Comparison of ENCODE assay signal across 8 cellular contexts in genomic region chr17:36602030-36602737, GRCh38. TPM values are rescaled to one million over a fixed set of nuclear protein-coding genes. Genes with fewer than 3 reads are reported as not detected.
DNase-seq lines count a peak whose midpoint lies in the region; ATAC-seq and TF ChIP-seq lines count a peak whose summit lies in the region.

No MANE protein-coding gene starts in this region.

- peak overlapping the region; percentile 100 for H3K4me2 ChIP-seq in HCT116 (ENCODE audit: low read length)

- H3K9me3 Mint-ChIP-seq in CD4-positive, alpha-beta T cell: no peaks in the 10 kb centered on the region
- no peaks in the 10 kb centered on the region for H3K9me3 Mint-ChIP-seq in mesothelial cell of epicardium

- H3K9me3 ChIP-seq in CD4-positive, alpha-beta T cell (ENCODE audit: control insufficient read depth, low read length): no peaks in the 10 kb centered on the region
- no peaks in the 10 kb centered on the region for H3K9me3 ChIP-seq in HCT116 (ENCODE audit: control insufficient read depth in 1 of 2, insufficient read depth in 1 of 2, low read depth in 1 of 2, low read length in 2 of 2)
- no peaks in the 10 kb centered on the region for H3K9me3 ChIP-seq in SJCRH30 (replicated peaks)
- H3K9me3 ChIP-seq in effector memory CD4-positive, alpha-beta T cell (ENCODE audit: control insufficient read depth, low read length): no peaks in the 10 kb centered on the region
- H3K9me3 ChIP-seq in upper lobe of right lung: no peaks in the 10 kb centered on the region

- RAD21 ChIA-PET in HCT116 (lab: Charles Lee; ENCODE audit: low non-redundant PET in 1 of 2, low total read pairs in 2 of 2, uncharacterized antibody in 2 of 2, unreplicated experiment in 2 of 2): interaction anchor here in 1 of 2 experiments (2.0 kb wide), 1 partner anchor 56 kb away, joined by 5 read pairs; no protein-coding TSS in a partner anchor

- peak overlapping the region; percentile 30 for H3K27ac Mint-ChIP-seq in CD4-positive, alpha-beta T cell
- peak overlapping the region; percentile 81 for H3K27ac Mint-ChIP-seq in mesothelial cell of epicardium

- H3K4me3 ChIP-seq in HCT116 (replicated peaks in 1 of 2; ENCODE audit: low read depth in 1 of 2, low read length in 2 of 2): peak overlapping the region; percentile 91 to 98
- peak overlapping the region; percentile 83 for H3K4me3 ChIP-seq in SJCRH30
- peak overlapping the region; percentile 93 for H3K4me3 ChIP-seq in effector memory CD4-positive, alpha-beta T cell (ENCODE audit: insufficient read depth, low read depth, low read length, poor library complexity, severe bottlenecking)
- H3K4me3 ChIP-seq in upper lobe of right lung: peak overlapping the region; percentile 85

- intact Hi-C loops in CD4-positive, alpha-beta T cell (cut with DNase I, micrococcal nuclease): loop anchor here (1.0 to 2.0 kb wide), 3 partner anchors 12 to 771 kb away; no protein-coding TSS in a partner anchor
- intact Hi-C loops in HCT116 (cut with micrococcal nuclease) (loop anchor here (5.0 kb wide), 1 partner anchor 55 kb away; no protein-coding TSS in a partner anchor), upper lobe of right lung (cut with DNase I) (no loop called here)

- H3K9me2 ChIP-seq in HCT116 (ENCODE audit: insufficient read depth): no peaks in the 10 kb centered on the region

- H3K27me3 ChIP-seq in CD4-positive, alpha-beta T cell (ENCODE audit: control insufficient read depth, insufficient read depth, low read length): no peaks in the 10 kb centered on the region
- H3K27me3 ChIP-seq in HCT116 (ENCODE audit: insufficient read depth, low read length) (no peaks in the 10 kb centered on the region), SJCRH30 (no peaks in the 10 kb centered on the region), upper lobe of right lung (no peaks in the 10 kb centered on the region)
- no peaks in the 10 kb centered on the region for H3K27me3 ChIP-seq in effector memory CD4-positive, alpha-beta T cell (replicated peaks; ENCODE audit: control insufficient read depth, insufficient read depth, low read length, poor library complexity, severe bottlenecking)

- H3K27me3 Mint-ChIP-seq in CD4-positive, alpha-beta T cell: no peaks in the 10 kb centered on the region
- no peaks in the 10 kb centered on the region for H3K27me3 Mint-ChIP-seq in mesothelial cell of epicardium (ENCODE audit: low read depth)

- no peak for ATAC-seq in CD4-positive, alpha-beta T cell (ENCODE audit: poor library complexity)
- ATAC-seq in HCT116 (peak; percentile 28), upper lobe of right lung (no peak), GM18861 (IDR thresholded peaks at IDR 0.05; ENCODE audit: unreplicated experiment) (no peak)

- no peak for TF ChIP-seq POLR2A in HCT116 (IDR thresholded peaks at IDR 0.05; ENCODE audit: borderline replicate concordance, extremely low read depth, insufficient read depth, insufficient read length)

- H3K9ac ChIP-seq in HCT116 (ENCODE audit: low read length): peak overlapping the region; percentile 99

- H3K4me1 Mint-ChIP-seq in CD4-positive, alpha-beta T cell (ENCODE audit: low read depth): peaks cover 47% of the 10 kb centered on the region
- H3K4me1 Mint-ChIP-seq in mesothelial cell of epicardium: peaks cover 22% of the 10 kb centered on the region

- H3K36me3 ChIP-seq in HCT116 (ENCODE audit: control insufficient read depth in 1 of 2, insufficient read depth in 2 of 2, low read length in 2 of 2) (peaks cover 0 to 16% of the 10 kb centered on the region in 2 experiments; a peak in 2 of 4 replicates), SJCRH30 (no peaks in the 10 kb centered on the region), upper lobe of right lung (no peaks in the 10 kb centered on the region)
- no peaks in the 10 kb centered on the region for H3K36me3 ChIP-seq in effector memory CD4-positive, alpha-beta T cell (ENCODE audit: control insufficient read depth, insufficient read depth, low read length)

- TF ChIP-seq CTCF in CD4-positive, alpha-beta T cell (IDR thresholded peaks at IDR 0.05): no peak
- TF ChIP-seq CTCF in HCT116 (IDR thresholded peaks at IDR 0.05 in 2 of 3, conservative IDR thresholded peaks at IDR 0.05 in 1 of 3; ENCODE audit: borderline replicate concordance in 1 of 3, insufficient read depth in 1 of 3, low read depth in 2 of 3, low read length in 2 of 3): no peak
- no peak for TF ChIP-seq CTCF in mesothelial cell of epicardium (IDR thresholded peaks at IDR 0.05; ENCODE audit: unreplicated experiment)
- TF ChIP-seq CTCF in upper lobe of right lung (IDR thresholded peaks at IDR 0.05): no peak

- H4K20me1 ChIP-seq in HCT116 (ENCODE audit: insufficient read depth): no peaks in the 10 kb centered on the region

- CTCF ChIA-PET in CD4-positive, alpha-beta T cell (lab: Charles Lee): interaction anchor here (0.6 to 3.6 kb wide), 14 partner anchors 8 to 771 kb away, joined by 3 to 20 read pairs (median 4); partner anchors contain the start of genes MYO19 and PIGW
- CTCF ChIA-PET in HCT116 (lab: Charles Lee): interaction anchor here (0.7 to 3.7 kb wide), 17 partner anchors 8 to 771 kb away, joined by 3 to 20 read pairs (median 5); partner anchors contain the start of genes DHRS11 and GGNBP2

- peak overlapping the region; percentile 97 for H3K4me3 Mint-ChIP-seq in CD4-positive, alpha-beta T cell
- peak overlapping the region; percentile 82 for H3K4me3 Mint-ChIP-seq in mesothelial cell of epicardium

- no peak overlapping the region for H2AFZ ChIP-seq in HCT116 (ENCODE audit: low read depth, low read length, poor library complexity, severe bottlenecking)

- peaks cover 5% of the 10 kb centered on the region for H3K36me3 Mint-ChIP-seq in CD4-positive, alpha-beta T cell (ENCODE audit: low read depth)
- no peaks in the 10 kb centered on the region for H3K36me3 Mint-ChIP-seq in mesothelial cell of epicardium

- H3K4me1 ChIP-seq in HCT116 (ENCODE audit: control insufficient read depth in 1 of 2, insufficient read depth in 2 of 2, low read length in 2 of 2) (peaks cover 5 to 22% of the 10 kb centered on the region in 2 experiments; a peak in 3 of 4 replicates), SJCRH30 (peaks cover 4% of the 10 kb centered on the region), upper lobe of right lung (peaks cover 13% of the 10 kb centered on the region)
- peaks cover 15% of the 10 kb centered on the region for H3K4me1 ChIP-seq in effector memory CD4-positive, alpha-beta T cell (ENCODE audit: control insufficient read depth, insufficient read depth, low read length, poor library complexity, severe bottlenecking)

- no peak overlapping the region for H3K27ac ChIP-seq in CD4-positive, alpha-beta T cell (ENCODE audit: low read depth, low read length)
- H3K27ac ChIP-seq in HCT116 (ENCODE audit: low read depth, low read length): peak overlapping the region; percentile 81
- peak overlapping the region; percentile 55 for H3K27ac ChIP-seq in SJCRH30
- H3K27ac ChIP-seq in effector memory CD4-positive, alpha-beta T cell (ENCODE audit: insufficient read depth, low read length, poor library complexity, severe bottlenecking): peak overlapping the region; percentile 65
- peak overlapping the region; percentile 89 for H3K27ac ChIP-seq in upper lobe of right lung

- peaks cover 47% of the 10 kb centered on the region for H3K79me2 ChIP-seq in HCT116 (ENCODE audit: insufficient read depth, low read length)

- POLR2A ChIA-PET in CD4-positive, alpha-beta T cell (lab: Charles Lee): interaction anchor here (0.7 to 3.5 kb wide), 19 partner anchors 9 to 617 kb away, joined by 3 to 56 read pairs (median 4); partner anchors contain the start of genes AATF, DHRS11, GGNBP2 and MYO19
- POLR2A ChIA-PET in HCT116 (lab: Charles Lee): interaction anchor here (1.1 to 1.7 kb wide), 3 partner anchors 13 to 67 kb away, joined by 3 to 10 read pairs (median 6); partner anchors contain the start of genes GGNBP2, MYO19 and PIGW

- BruUV-seq in HCT116 (replicated peaks; lab: Mats Ljungman, UMichigan): no TSS peak

- DNase-seq in CD4-positive, alpha-beta T cell: no peak
- DNase-seq in HCT116 (ENCODE audit: low read depth, low spot score) (no peak), SJCRH30 (peak; percentile 33 to 45), mesothelial cell of epicardium (ENCODE audit: low spot score in 2 of 2, unreplicated experiment in 2 of 2) (no peak), upper lobe of right lung (peak; percentile 65)
- DNase-seq in effector memory CD4-positive, alpha-beta T cell: no peak
- DNase-seq in effector CD4-positive, alpha-beta T cell: no peak

- TF ChIP-seq RAD21 in HCT116 (IDR thresholded peaks at IDR 0.05; ENCODE audit: low read depth): no peak

TF ChIP-seq in HCT116, 20 proteins besides CTCF, POLR2A, EP300 and RAD21 (continues in another document):
- TF ChIP-seq, protein P1, sequence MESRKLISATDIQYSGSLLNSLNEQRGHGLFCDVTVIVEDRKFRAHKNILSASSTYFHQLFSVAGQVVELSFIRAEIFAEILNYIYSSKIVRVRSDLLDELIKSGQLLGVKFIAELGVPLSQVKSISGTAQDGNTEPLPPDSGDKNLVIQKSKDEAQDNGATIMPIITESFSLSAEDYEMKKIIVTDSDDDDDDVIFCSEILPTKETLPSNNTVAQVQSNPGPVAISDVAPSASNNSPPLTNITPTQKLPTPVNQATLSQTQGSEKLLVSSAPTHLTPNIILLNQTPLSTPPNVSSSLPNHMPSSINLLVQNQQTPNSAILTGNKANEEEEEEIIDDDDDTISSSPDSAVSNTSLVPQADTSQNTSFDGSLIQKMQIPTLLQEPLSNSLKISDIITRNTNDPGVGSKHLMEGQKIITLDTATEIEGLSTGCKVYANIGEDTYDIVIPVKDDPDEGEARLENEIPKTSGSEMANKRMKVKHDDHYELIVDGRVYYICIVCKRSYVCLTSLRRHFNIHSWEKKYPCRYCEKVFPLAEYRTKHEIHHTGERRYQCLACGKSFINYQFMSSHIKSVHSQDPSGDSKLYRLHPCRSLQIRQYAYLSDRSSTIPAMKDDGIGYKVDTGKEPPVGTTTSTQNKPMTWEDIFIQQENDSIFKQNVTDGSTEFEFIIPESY (IDR thresholded peaks at IDR 0.05; ENCODE audit: extremely low read depth, insufficient replicate concordance, low read length): no peak
- no peak for TF ChIP-seq TCF7L2 (IDR thresholded peaks at IDR 0.05; ENCODE audit: borderline replicate concordance, extremely low read depth, insufficient read depth, insufficient read length)

RNA-seq across cellular contexts. Expression of gene MRM1, which starts 0.8 kb away (rescaled TPM):
- 1 to 10 TPM in 1 of 2 experiments, under 1 TPM in 1; 0.81 to 1.1 TPM for total RNA-seq in CD4-positive, alpha-beta T cell
- total RNA-seq in HCT116 (2021; ENCODE audit: unreplicated experiment) (14.5 TPM), mesothelial cell of epicardium (5.1 to 5.6 TPM (median 5.4 TPM) in 3 replicates), upper lobe of right lung (5.6 TPM)
- polyA plus RNA-seq in HCT116 (2012): 7.2 and 8.4 TPM in 2 replicates
- total RNA-seq in SJCRH30 (2014; rRNA removed; shearing (Covaris generic)): 5.1 and 6.0 TPM in 2 replicates

RNA-seq across cellular contexts. Expression of gene DHRS11, which starts 10.5 kb away (rescaled TPM):
- total RNA-seq in CD4-positive, alpha-beta T cell: 1 to 10 TPM; 2.9 to 4.0 TPM
- total RNA-seq in HCT116 (2021; ENCODE audit: unreplicated experiment) (21.5 TPM), mesothelial cell of epicardium (14.9 to 17.3 TPM (median 15.0 TPM) in 3 replicates), upper lobe of right lung (5.7 TPM)
- 18.0 and 21.0 TPM in 2 replicates for polyA plus RNA-seq in HCT116 (2012)
- total RNA-seq in SJCRH30 (2014; rRNA removed; shearing (Covaris generic)): 13.7 and 18.1 TPM in 2 replicates

RNA-seq across cellular contexts. Expression of gene GGNBP2, which starts 57.5 kb away (rescaled TPM):
- 100 to 1,000 TPM; 216 to 228 TPM for total RNA-seq in CD4-positive, alpha-beta T cell
- total RNA-seq in HCT116 (2021; ENCODE audit: unreplicated experiment) (58.2 TPM), mesothelial cell of epicardium (67.5 to 71.2 TPM (median 69.8 TPM) in 3 replicates), upper lobe of right lung (81.7 TPM)
- 59.0 and 65.3 TPM in 2 replicates for polyA plus RNA-seq in HCT116 (2012)
- 70.8 and 81.9 TPM in 2 replicates for total RNA-seq in SJCRH30 (2014; rRNA removed; shearing (Covaris generic))

Comparison
In these comparisons a context has a peak if more than half of its experiments do, and no peak if none do; other contexts are left out.
1. DNase-seq: peak in SJCRH30 (2 of 2) and upper lobe of right lung (single experiment); none in CD4-positive, alpha-beta T cell (0 of 10), HCT116 (single experiment), effector memory CD4-positive, alpha-beta T cell (0 of 3), mesothelial cell of epicardium (0 of 2) and effector CD4-positive, alpha-beta T cell (single experiment).
2. Peak in every context shown above with its lines, with median percentiles within 50 percentile points of each other: H3K4me3 ChIP-seq.